Comparison of ENCODE assay signal across 8 cellular contexts in the genomic region with DNA sequence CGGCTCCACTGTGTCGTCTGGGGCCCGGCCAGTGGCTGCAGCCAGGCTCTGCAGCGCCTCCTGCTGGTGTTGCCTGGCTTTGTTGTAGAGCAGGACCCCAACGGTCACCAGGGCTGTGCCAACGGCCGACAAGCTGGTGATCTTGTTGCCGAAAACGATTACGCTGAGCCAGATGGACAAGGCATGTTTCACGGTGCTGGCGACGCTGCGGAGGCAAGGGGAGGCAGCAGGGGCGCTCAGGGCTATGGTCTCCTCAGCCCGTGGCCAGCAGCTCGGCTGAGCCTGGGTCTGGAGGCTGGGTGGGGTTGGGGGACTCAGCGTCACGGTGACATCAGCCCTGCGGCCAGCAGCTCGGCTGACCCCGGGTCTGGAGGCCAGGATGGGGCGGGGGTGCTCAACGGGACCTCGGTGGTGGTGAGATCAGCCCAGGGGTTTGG. TPM values are rescaled to one million over a fixed set of nuclear protein-coding genes. Genes with fewer than 3 reads are reported as not detected.
DNase-seq lines count a peak whose midpoint lies in the region; ATAC-seq, FAIRE-seq and TF ChIP-seq lines count a peak whose summit lies in the region.

No MANE protein-coding gene starts in this region.

- H3F3A ChIP-seq in smooth muscle cell (ENCODE audit: low read depth) = peaks cover 5% of the 10 kb centered on the region

- H3K27me3 ChIP-seq in RWPE2 (ENCODE audit: insufficient read depth, poor library complexity, severe bottlenecking) = no peaks in the 10 kb centered on the region
- no peaks in the 10 kb centered on the region for H3K27me3 ChIP-seq in endothelial cell of umbilical vein (ENCODE audit: control insufficient read depth in 2 of 2, insufficient read depth in 2 of 2, low read length in 2 of 2)
- H3K27me3 ChIP-seq in smooth muscle cell (ENCODE audit: low read depth) = no peaks in the 10 kb centered on the region

- H3K79me2 ChIP-seq in endothelial cell of umbilical vein (ENCODE audit: control insufficient read depth, insufficient read depth, low read length) = no peaks in the 10 kb centered on the region
- H3K79me2 ChIP-seq in smooth muscle cell (ENCODE audit: low read depth) = no peaks in the 10 kb centered on the region

- ATAC-seq in RWPE2 (ENCODE audit: low read depth) = no peak

- DNase-seq in GM12865 (ENCODE audit: low read depth) = no peak
- DNase-seq in RWPE2 (ENCODE audit: low spot score) = no peak
- no peak for DNase-seq in endothelial cell of umbilical vein (ENCODE audit: low read depth, low spot score)
- no peak for DNase-seq in smooth muscle cell (lab: John Stamatoyannopoulos, UW; ENCODE audit: unreplicated experiment)
- DNase-seq in globus pallidus (ENCODE audit: low spot score) = no peak
- DNase-seq in NCI-H128 (lab: John Stamatoyannopoulos, UW; ENCODE audit: unreplicated experiment) = no peak
- no peak for DNase-seq in effector CD4-positive, alpha-beta T cell
- DNase-seq in HCEC 1CT = no peak

- no peak overlapping the region for H3K4me3 ChIP-seq in GM12865 (ENCODE audit: low read depth, low read length)
- H3K4me3 ChIP-seq in RWPE2 (ENCODE audit: severe bottlenecking) = no peak overlapping the region
- no peak overlapping the region for H3K4me3 ChIP-seq in endothelial cell of umbilical vein (replicated peaks in 1 of 3; ENCODE audit: insufficient read depth in 1 of 3, low read depth in 1 of 3, low read length in 3 of 3)
- no peak overlapping the region for H3K4me3 ChIP-seq in smooth muscle cell

- H3K9ac ChIP-seq in endothelial cell of umbilical vein (replicated peaks; ENCODE audit: extremely low read depth, insufficient read depth, low read length) (no peak overlapping the region), smooth muscle cell (ENCODE audit: low read depth) (no peak overlapping the region)

- H3K36me3 ChIP-seq in RWPE2 (ENCODE audit: low read depth) (peaks cover 14% of the 10 kb centered on the region), endothelial cell of umbilical vein (ENCODE audit: control insufficient read depth in 2 of 2, extremely low read depth in 1 of 2, insufficient read depth in 2 of 2, low read length in 2 of 2) (peaks cover 0 to 22% of the 10 kb centered on the region in 2 experiments), smooth muscle cell (ENCODE audit: low read depth) (no peaks in the 10 kb centered on the region)

- H3K4me1 ChIP-seq in RWPE2 (ENCODE audit: insufficient read depth, poor library complexity, severe bottlenecking) (no peaks in the 10 kb centered on the region), endothelial cell of umbilical vein (ENCODE audit: control insufficient read depth, extremely low read depth, insufficient read depth, low read length) (no peaks in the 10 kb centered on the region), smooth muscle cell (ENCODE audit: low read depth) (no peaks in the 10 kb centered on the region)

- H3K27ac ChIP-seq in RWPE2 (ENCODE audit: poor library complexity, severe bottlenecking) = no peak overlapping the region
- H3K27ac ChIP-seq in endothelial cell of umbilical vein (ENCODE audit: insufficient read depth, low read depth, low read length) = no peak overlapping the region
- H3K27ac ChIP-seq in smooth muscle cell (ENCODE audit: low read depth) = no peak overlapping the region

- intact Hi-C loops in endothelial cell of umbilical vein (cut with micrococcal nuclease) = no loop called here

- TF ChIP-seq CTCF in GM12865 (IDR thresholded peaks at IDR 0.05; ENCODE audit: insufficient read depth, low read depth, low read length, missing control alignments) (peak; percentile 40), RWPE2 (IDR thresholded peaks at IDR 0.05; ENCODE audit: poor library complexity, severe bottlenecking) (peak; percentile 9), endothelial cell of umbilical vein (IDR thresholded peaks at IDR 0.05; ENCODE audit: extremely low read depth in 1 of 2, insufficient read depth in 1 of 2, low read depth in 1 of 2, low read length in 2 of 2) (peak; percentile 49 to 59), smooth muscle cell (IDR thresholded peaks at IDR 0.05; ENCODE audit: borderline replicate concordance, insufficient read depth, poor library complexity, severe bottlenecking) (peak; percentile 55)

- 95% methylated on average over 25 of the region's 25 CpGs for WGBS in smooth muscle cell (ENCODE audit: low lambda C conversion rate)

- TF ChIP-seq POLR2A in endothelial cell of umbilical vein (IDR thresholded peaks at IDR 0.05; ENCODE audit: low read depth, low read length) = no peak

- H2AFZ ChIP-seq in endothelial cell of umbilical vein (ENCODE audit: low read depth, low read length) = no peak overlapping the region
- no peak overlapping the region for H2AFZ ChIP-seq in smooth muscle cell (ENCODE audit: low read depth)

- H3K9me1 ChIP-seq in endothelial cell of umbilical vein (replicated peaks; ENCODE audit: control insufficient read depth, extremely low read depth, insufficient read depth, low read length) = no peaks in the 10 kb centered on the region

- dilution Hi-C loops in endothelial cell of umbilical vein (cut with MboI; ENCODE audit: extremely low pct_ligation_motif_present, low sequenced_read_pairs) = no loop called here

- CTCF ChIA-PET in endothelial cell of umbilical vein (lab: Charles Lee) = interaction anchor here (0.6 to 1.8 kb wide), 3 partner anchors 14 to 32 kb away, joined by 4 to 8 read pairs (median 5); no protein-coding TSS in a partner anchor

- POLR2A ChIA-PET in endothelial cell of umbilical vein (lab: Charles Lee) = no interaction called here

- H4K20me1 ChIP-seq in endothelial cell of umbilical vein (replicated peaks; ENCODE audit: control insufficient read depth, extremely low read depth, insufficient read depth, low read length) = no peaks in the 10 kb centered on the region
- H4K20me1 ChIP-seq in smooth muscle cell (ENCODE audit: low read depth) = no peaks in the 10 kb centered on the region

- BruUV-seq in endothelial cell of umbilical vein (replicated peaks; lab: Mats Ljungman, UMichigan) = no TSS peak

- no peak overlapping the region for H3K4me2 ChIP-seq in endothelial cell of umbilical vein (ENCODE audit: insufficient read depth, low read length)
- H3K4me2 ChIP-seq in smooth muscle cell = no peak overlapping the region

- FAIRE-seq in endothelial cell of umbilical vein (lab: Jason Lieb, UNC) = no peak

- no peaks in the 10 kb centered on the region for H3K9me3 ChIP-seq in RWPE2 (ENCODE audit: severe bottlenecking)
- H3K9me3 ChIP-seq in endothelial cell of umbilical vein (replicated peaks; ENCODE audit: control insufficient read depth, insufficient read depth, low read length) = no peaks in the 10 kb centered on the region
- H3K9me3 ChIP-seq in smooth muscle cell (replicated peaks; ENCODE audit: low read depth) = no peaks in the 10 kb centered on the region

RNA-seq across cellular contexts. Expression of a gene that starts 7.0 kb away (rescaled TPM):
- total RNA-seq in endothelial cell of umbilical vein = 31.9 and 32.0 TPM in 2 replicates
- polyA plus RNA-seq in endothelial cell of umbilical vein = 10.9 and 16.4 TPM in 2 replicates
- 16.1 and 16.3 TPM in 2 replicates for polyA plus RNA-seq in endothelial cell of umbilical vein (2011; cell fraction: cytosol; rRNA removed)
- polyA plus RNA-seq in endothelial cell of umbilical vein (2011; cell fraction: nucleus; rRNA removed) = 41.5 and 42.0 TPM in 2 replicates
- 27.0 and 29.3 TPM in 2 replicates for polyA plus RNA-seq in endothelial cell of umbilical vein (2012)
- polyA minus RNA-seq in endothelial cell of umbilical vein = 5.6 and 7.5 TPM in 2 replicates
- polyA minus RNA-seq in endothelial cell of umbilical vein (2011; cell fraction: cytosol; rRNA and poly(A)+ RNA removed) = 4.5 TPM
- polyA minus RNA-seq in endothelial cell of umbilical vein (2011; cell fraction: nucleus; rRNA and poly(A)+ RNA removed) = 5.9 and 8.7 TPM in 2 replicates
- 12.1 and 15.6 TPM in 2 replicates for total RNA-seq in smooth muscle cell
- 13.7 and 21.1 TPM in 2 replicates for polyA plus RNA-seq in smooth muscle cell

RNA-seq across cellular contexts. Expression of a gene that starts 26.8 kb away (rescaled TPM):
- total RNA-seq in endothelial cell of umbilical vein (46.9 and 51.2 TPM in 2 replicates), smooth muscle cell (24.2 and 32.4 TPM in 2 replicates)
- polyA plus RNA-seq in endothelial cell of umbilical vein (26.4 and 28.0 TPM in 2 replicates), smooth muscle cell (19.7 and 22.6 TPM in 2 replicates)
- polyA plus RNA-seq in endothelial cell of umbilical vein (2011; cell fraction: cytosol; rRNA removed) = 18.4 and 21.0 TPM in 2 replicates
- 57.6 and 60.9 TPM in 2 replicates for polyA plus RNA-seq in endothelial cell of umbilical vein (2011; cell fraction: nucleus; rRNA removed)
- 22.2 and 22.3 TPM in 2 replicates for polyA plus RNA-seq in endothelial cell of umbilical vein (2012)
- 38.7 and 40.6 TPM in 2 replicates for polyA minus RNA-seq in endothelial cell of umbilical vein
- 14.8 TPM for polyA minus RNA-seq in endothelial cell of umbilical vein (2011; cell fraction: cytosol; rRNA and poly(A)+ RNA removed)
- polyA minus RNA-seq in endothelial cell of umbilical vein (2011; cell fraction: nucleus; rRNA and poly(A)+ RNA removed) = 25.7 and 27.4 TPM in 2 replicates

RNA-seq across cellular contexts. Expression of a gene that starts 33.9 kb away (rescaled TPM):
- total RNA-seq in endothelial cell of umbilical vein (5.3 TPM in 1 of 2 replicates, not detected in the other), smooth muscle cell (81.7 and 89.8 TPM in 2 replicates)
- polyA plus RNA-seq in endothelial cell of umbilical vein (0.62 and 1.5 TPM in 2 replicates), smooth muscle cell (197 and 218 TPM in 2 replicates)
- polyA plus RNA-seq in endothelial cell of umbilical vein (2011; cell fraction: cytosol; rRNA removed) = 0.12 and 0.35 TPM in 2 replicates
- 3.2 and 5.9 TPM in 2 replicates for polyA plus RNA-seq in endothelial cell of umbilical vein (2011; cell fraction: nucleus; rRNA removed)
- 0.29 and 0.75 TPM in 2 replicates for polyA plus RNA-seq in endothelial cell of umbilical vein (2012)
- polyA minus RNA-seq in endothelial cell of umbilical vein = not detected in 2 replicates
- 1.5 TPM for polyA minus RNA-seq in endothelial cell of umbilical vein (2011; cell fraction: cytosol; rRNA and poly(A)+ RNA removed)
- 0.72 TPM in 1 of 2 replicates, not detected in the other for polyA minus RNA-seq in endothelial cell of umbilical vein (2011; cell fraction: nucleus; rRNA and poly(A)+ RNA removed)

RNA-seq across cellular contexts. Expression of a gene that starts 50.5 kb away (rescaled TPM):
- total RNA-seq in endothelial cell of umbilical vein (39.2 and 45.0 TPM in 2 replicates), smooth muscle cell (21.9 and 42.7 TPM in 2 replicates)
- polyA plus RNA-seq in endothelial cell of umbilical vein (25.9 and 41.6 TPM in 2 replicates), smooth muscle cell (61.2 and 71.2 TPM in 2 replicates)
- polyA plus RNA-seq in endothelial cell of umbilical vein (2011; cell fraction: cytosol; rRNA removed) = 7.1 and 14.2 TPM in 2 replicates
- polyA plus RNA-seq in endothelial cell of umbilical vein (2011; cell fraction: nucleus; rRNA removed) = 119 and 154 TPM in 2 replicates
- 9.4 and 16.3 TPM in 2 replicates for polyA plus RNA-seq in endothelial cell of umbilical vein (2012)
- 14.6 and 15.0 TPM in 2 replicates for polyA minus RNA-seq in endothelial cell of umbilical vein
- 45.3 TPM for polyA minus RNA-seq in endothelial cell of umbilical vein (2011; cell fraction: cytosol; rRNA and poly(A)+ RNA removed)
- 25.7 and 51.4 TPM in 2 replicates for polyA minus RNA-seq in endothelial cell of umbilical vein (2011; cell fraction: nucleus; rRNA and poly(A)+ RNA removed)

RNA-seq across cellular contexts. Expression of a gene that starts 58.3 kb away (rescaled TPM):
- 50.4 and 53.6 TPM in 2 replicates for total RNA-seq in endothelial cell of umbilical vein
- polyA plus RNA-seq in endothelial cell of umbilical vein = 30.7 and 33.5 TPM in 2 replicates
- polyA plus RNA-seq in endothelial cell of umbilical vein (2011; cell fraction: cytosol; rRNA removed) = 11.1 and 14.3 TPM in 2 replicates
- 189 and 237 TPM in 2 replicates for polyA plus RNA-seq in endothelial cell of umbilical vein (2011; cell fraction: nucleus; rRNA removed)
- 31.0 and 31.9 TPM in 2 replicates for polyA plus RNA-seq in endothelial cell of umbilical vein (2012)
- polyA minus RNA-seq in endothelial cell of umbilical vein = 13.8 and 27.1 TPM in 2 replicates
- polyA minus RNA-seq in endothelial cell of umbilical vein (2011; cell fraction: cytosol; rRNA and poly(A)+ RNA removed) = 58.4 TPM
- 44.9 and 73.1 TPM in 2 replicates for polyA minus RNA-seq in endothelial cell of umbilical vein (2011; cell fraction: nucleus; rRNA and poly(A)+ RNA removed)
- total RNA-seq in smooth muscle cell = 9.0 and 20.9 TPM in 2 replicates
- 19.8 and 31.2 TPM in 2 replicates for polyA plus RNA-seq in smooth muscle cell

Comparison
In these comparisons a context has a peak if more than half of its experiments do, and no peak if none do; other contexts are left out.
1. RNA of a gene that starts 33.9 kb away (total RNA-seq): 81.7 to 89.8 TPM in smooth muscle cell; 5.3 TPM in endothelial cell of umbilical vein; every median in the first group is over 10 times any median in the second.
2. Peak in every context shown above with its lines, with median percentiles within 50 percentile points of each other: CTCF ChIP-seq.